Comparison of ENCODE assay signal across 1 cellular context in the genomic region with DNA sequence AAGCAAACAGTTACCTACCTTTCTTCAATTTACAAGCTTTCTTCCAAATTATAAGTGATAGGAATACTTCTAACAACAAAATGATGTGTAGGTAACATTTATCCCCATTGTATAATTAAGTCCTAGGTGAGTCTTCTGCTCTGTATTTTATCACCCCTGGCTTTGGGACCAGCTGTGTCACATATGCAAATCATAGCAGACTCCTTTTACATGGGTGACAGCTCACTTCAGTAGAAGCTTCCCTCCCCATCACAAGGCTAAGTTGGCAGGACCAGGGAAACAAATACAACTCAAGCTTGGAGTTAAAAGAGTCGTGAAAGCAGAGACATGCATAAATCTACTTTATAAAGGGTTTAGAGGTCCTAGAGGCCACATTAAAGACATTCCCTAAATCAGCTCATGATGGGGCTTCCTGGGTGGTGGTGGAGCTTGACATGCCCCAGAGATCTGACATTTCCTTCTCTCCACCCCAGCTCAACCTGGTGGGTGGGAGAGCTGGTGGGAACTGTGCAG.
TF ChIP-seq lines count a peak whose summit lies in the region.

No MANE protein-coding gene starts in this region.

TF ChIP-seq in GM12878, 131 proteins besides CTCF, POLR2A, EP300 and RAD21 (continued from another document):
- TF ChIP-seq, protein P1, sequence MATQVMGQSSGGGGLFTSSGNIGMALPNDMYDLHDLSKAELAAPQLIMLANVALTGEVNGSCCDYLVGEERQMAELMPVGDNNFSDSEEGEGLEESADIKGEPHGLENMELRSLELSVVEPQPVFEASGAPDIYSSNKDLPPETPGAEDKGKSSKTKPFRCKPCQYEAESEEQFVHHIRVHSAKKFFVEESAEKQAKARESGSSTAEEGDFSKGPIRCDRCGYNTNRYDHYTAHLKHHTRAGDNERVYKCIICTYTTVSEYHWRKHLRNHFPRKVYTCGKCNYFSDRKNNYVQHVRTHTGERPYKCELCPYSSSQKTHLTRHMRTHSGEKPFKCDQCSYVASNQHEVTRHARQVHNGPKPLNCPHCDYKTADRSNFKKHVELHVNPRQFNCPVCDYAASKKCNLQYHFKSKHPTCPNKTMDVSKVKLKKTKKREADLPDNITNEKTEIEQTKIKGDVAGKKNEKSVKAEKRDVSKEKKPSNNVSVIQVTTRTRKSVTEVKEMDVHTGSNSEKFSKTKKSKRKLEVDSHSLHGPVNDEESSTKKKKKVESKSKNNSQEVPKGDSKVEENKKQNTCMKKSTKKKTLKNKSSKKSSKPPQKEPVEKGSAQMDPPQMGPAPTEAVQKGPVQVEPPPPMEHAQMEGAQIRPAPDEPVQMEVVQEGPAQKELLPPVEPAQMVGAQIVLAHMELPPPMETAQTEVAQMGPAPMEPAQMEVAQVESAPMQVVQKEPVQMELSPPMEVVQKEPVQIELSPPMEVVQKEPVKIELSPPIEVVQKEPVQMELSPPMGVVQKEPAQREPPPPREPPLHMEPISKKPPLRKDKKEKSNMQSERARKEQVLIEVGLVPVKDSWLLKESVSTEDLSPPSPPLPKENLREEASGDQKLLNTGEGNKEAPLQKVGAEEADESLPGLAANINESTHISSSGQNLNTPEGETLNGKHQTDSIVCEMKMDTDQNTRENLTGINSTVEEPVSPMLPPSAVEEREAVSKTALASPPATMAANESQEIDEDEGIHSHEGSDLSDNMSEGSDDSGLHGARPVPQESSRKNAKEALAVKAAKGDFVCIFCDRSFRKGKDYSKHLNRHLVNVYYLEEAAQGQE (IDR thresholded peaks at IDR 0.05; ENCODE audit: low read depth, low read length), result no peak
- no peak for TF ChIP-seq RAD51 (IDR thresholded peaks at IDR 0.05)
- TF ChIP-seq, protein P2, sequence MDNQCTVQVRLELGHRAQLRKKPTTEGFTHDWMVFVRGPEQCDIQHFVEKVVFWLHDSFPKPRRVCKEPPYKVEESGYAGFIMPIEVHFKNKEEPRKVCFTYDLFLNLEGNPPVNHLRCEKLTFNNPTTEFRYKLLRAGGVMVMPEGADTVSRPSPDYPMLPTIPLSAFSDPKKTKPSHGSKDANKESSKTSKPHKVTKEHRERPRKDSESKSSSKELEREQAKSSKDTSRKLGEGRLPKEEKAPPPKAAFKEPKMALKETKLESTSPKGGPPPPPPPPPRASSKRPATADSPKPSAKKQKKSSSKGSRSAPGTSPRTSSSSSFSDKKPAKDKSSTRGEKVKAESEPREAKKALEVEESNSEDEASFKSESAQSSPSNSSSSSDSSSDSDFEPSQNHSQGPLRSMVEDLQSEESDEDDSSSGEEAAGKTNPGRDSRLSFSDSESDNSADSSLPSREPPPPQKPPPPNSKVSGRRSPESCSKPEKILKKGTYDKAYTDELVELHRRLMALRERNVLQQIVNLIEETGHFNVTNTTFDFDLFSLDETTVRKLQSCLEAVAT (IDR thresholded peaks at IDR 0.05), result no peak
- TF ChIP-seq RBBP5 (conservative IDR thresholded peaks at IDR 0.05), result no peak
- no peak for TF ChIP-seq MXI1 (IDR thresholded peaks at IDR 0.05; ENCODE audit: low read depth, low read length)
- TF ChIP-seq MTA3 (IDR thresholded peaks at IDR 0.05; ENCODE audit: borderline replicate concordance, low read length), result no peak
- TF ChIP-seq FOXK2 (IDR thresholded peaks at IDR 0.05), result no peak
- no peak for TF ChIP-seq NR2F1 (conservative IDR thresholded peaks at IDR 0.05)
- TF ChIP-seq, protein P3, sequence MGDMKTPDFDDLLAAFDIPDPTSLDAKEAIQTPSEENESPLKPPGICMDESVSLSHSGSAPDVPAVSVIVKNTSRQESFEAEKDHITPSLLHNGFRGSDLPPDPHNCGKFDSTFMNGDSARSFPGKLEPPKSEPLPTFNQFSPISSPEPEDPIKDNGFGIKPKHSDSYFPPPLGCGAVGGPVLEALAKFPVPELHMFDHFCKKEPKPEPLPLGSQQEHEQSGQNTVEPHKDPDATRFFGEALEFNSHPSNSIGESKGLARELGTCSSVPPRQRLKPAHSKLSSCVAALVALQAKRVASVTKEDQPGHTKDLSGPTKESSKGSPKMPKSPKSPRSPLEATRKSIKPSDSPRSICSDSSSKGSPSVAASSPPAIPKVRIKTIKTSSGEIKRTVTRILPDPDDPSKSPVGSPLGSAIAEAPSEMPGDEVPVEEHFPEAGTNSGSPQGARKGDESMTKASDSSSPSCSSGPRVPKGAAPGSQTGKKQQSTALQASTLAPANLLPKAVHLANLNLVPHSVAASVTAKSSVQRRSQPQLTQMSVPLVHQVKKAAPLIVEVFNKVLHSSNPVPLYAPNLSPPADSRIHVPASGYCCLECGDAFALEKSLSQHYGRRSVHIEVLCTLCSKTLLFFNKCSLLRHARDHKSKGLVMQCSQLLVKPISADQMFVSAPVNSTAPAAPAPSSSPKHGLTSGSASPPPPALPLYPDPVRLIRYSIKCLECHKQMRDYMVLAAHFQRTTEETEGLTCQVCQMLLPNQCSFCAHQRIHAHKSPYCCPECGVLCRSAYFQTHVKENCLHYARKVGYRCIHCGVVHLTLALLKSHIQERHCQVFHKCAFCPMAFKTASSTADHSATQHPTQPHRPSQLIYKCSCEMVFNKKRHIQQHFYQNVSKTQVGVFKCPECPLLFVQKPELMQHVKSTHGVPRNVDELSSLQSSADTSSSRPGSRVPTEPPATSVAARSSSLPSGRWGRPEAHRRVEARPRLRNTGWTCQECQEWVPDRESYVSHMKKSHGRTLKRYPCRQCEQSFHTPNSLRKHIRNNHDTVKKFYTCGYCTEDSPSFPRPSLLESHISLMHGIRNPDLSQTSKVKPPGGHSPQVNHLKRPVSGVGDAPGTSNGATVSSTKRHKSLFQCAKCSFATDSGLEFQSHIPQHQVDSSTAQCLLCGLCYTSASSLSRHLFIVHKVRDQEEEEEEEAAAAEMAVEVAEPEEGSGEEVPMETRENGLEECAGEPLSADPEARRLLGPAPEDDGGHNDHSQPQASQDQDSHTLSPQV (IDR thresholded peaks at IDR 0.05), result no peak
- TF ChIP-seq, protein P4, sequence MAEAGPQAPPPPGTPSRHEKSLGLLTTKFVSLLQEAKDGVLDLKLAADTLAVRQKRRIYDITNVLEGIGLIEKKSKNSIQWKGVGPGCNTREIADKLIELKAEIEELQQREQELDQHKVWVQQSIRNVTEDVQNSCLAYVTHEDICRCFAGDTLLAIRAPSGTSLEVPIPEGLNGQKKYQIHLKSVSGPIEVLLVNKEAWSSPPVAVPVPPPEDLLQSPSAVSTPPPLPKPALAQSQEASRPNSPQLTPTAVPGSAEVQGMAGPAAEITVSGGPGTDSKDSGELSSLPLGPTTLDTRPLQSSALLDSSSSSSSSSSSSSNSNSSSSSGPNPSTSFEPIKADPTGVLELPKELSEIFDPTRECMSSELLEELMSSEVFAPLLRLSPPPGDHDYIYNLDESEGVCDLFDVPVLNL (IDR thresholded peaks at IDR 0.05; ENCODE audit: low read depth, low read length), result no peak
